In genomic region chr2:130985206-130985779, GRCh38 we compare ENCODE assay signal across 14 cellular contexts.
"Had no signal": no experiment of that assay in that cellular context is flagged by ENCODE, and none has a peak within 500 bp of the region (broad histone marks: within the 10 kb centered on the region; RNA-seq: fewer than 3 reads in every experiment).

No MANE protein-coding gene starts in this region.

- H3K36me3 ChIP-seq: gastrocnemius medialis, left lung, spleen had no signal

- H3K9me3 Mint-ChIP-seq: activated naive CD4-positive, alpha-beta T cell treated with anti-CD3 and anti-CD28 coated beads, Interleukin-2, amount 50 U/mL, for 24 hours; activated T-cell treated with anti-CD3 and anti-CD28 coated beads, Interleukin-2, amount 50 U/mL, for 72 hours; stimulated activated naive B cell treated with anti-CD40 and anti-IgM and Interleukin-4, amounts not matched to agents 10 μg/mL and 1 μg/mL and 100 μg/mL, for 72 hours had no signal

- ATAC-seq: activated CD4-positive, CD25-positive, alpha-beta regulatory T cell treated with anti-CD3 and anti-CD28 coated beads, Interleukin-2, amount 50 U/mL, for 24 hours; activated T-cell treated with anti-CD3 and anti-CD28 coated beads, Interleukin-2, amount 50 U/mL, for 72 hours; gastrocnemius medialis; left lung; stimulated activated naive B cell treated with anti-CD40 and anti-IgM and Interleukin-4, amounts not matched to agents 10 μg/mL and 1 μg/mL and 100 μg/mL, for 72 hours had no signal

- H3K4me1 Mint-ChIP-seq: activated naive CD4-positive, alpha-beta T cell treated with anti-CD3 and anti-CD28 coated beads, Interleukin-2, amount 50 U/mL, for 24 hours; nephron progenitor cell had no signal

- H3K36me3 Mint-ChIP-seq: activated naive CD4-positive, alpha-beta T cell treated with anti-CD3 and anti-CD28 coated beads, Interleukin-2, amount 50 U/mL, for 24 hours; stimulated activated naive B cell treated with anti-CD40 and anti-IgM and Interleukin-4, amounts not matched to agents 10 μg/mL and 1 μg/mL and 100 μg/mL, for 72 hours had no signal

- H3K4me3 Mint-ChIP-seq: activated naive CD4-positive, alpha-beta T cell treated with anti-CD3 and anti-CD28 coated beads, Interleukin-2, amount 50 U/mL, for 24 hours; activated T-cell treated with anti-CD3 and anti-CD28 coated beads, Interleukin-2, amount 50 U/mL, for 72 hours; nephron progenitor cell; stimulated activated naive B cell treated with anti-CD40 and anti-IgM and Interleukin-4, amounts not matched to agents 10 μg/mL and 1 μg/mL and 100 μg/mL, for 72 hours had no signal

- DNase-seq: activated CD4-positive, alpha-beta T cell treated with anti-CD3 and anti-CD28 coated beads, Interleukin-2, amount 50 U/mL, for 1 hour; activated effector memory CD4-positive, alpha-beta T cell treated with anti-CD3 and anti-CD28 coated beads, Interleukin-2, amount 50 U/mL, for 16 hours; activated T-cell treated with anti-CD3 and anti-CD28 coated beads, Interleukin-2, amount 50 U/mL, for 72 hours; cerebellar nuclear complex; cortex of kidney; gastrocnemius medialis; kidney; left lung; nephron progenitor cell; retina; spleen; stimulated activated naive B cell treated with anti-CD40 and anti-IgM and Interleukin-4, amounts not matched to agents 10 μg/mL and 1 μg/mL and 100 μg/mL, for 72 hours had no signal

- H3K27me3 Mint-ChIP-seq: activated naive CD4-positive, alpha-beta T cell treated with anti-CD3 and anti-CD28 coated beads, Interleukin-2, amount 50 U/mL, for 24 hours; stimulated activated naive B cell treated with anti-CD40 and anti-IgM and Interleukin-4, amounts not matched to agents 10 μg/mL and 1 μg/mL and 100 μg/mL, for 72 hours had no signal

- H3K9me3 ChIP-seq: gastrocnemius medialis, left lung had no signal

- H3K27ac ChIP-seq: gastrocnemius medialis had no signal

- H3K4me1 ChIP-seq: gastrocnemius medialis had no signal

- H3K4me3 ChIP-seq: gastrocnemius medialis, left lung, spleen had no signal

- H3K27ac Mint-ChIP-seq: activated naive CD4-positive, alpha-beta T cell treated with anti-CD3 and anti-CD28 coated beads, Interleukin-2, amount 50 U/mL, for 24 hours; activated T-cell treated with anti-CD3 and anti-CD28 coated beads, Interleukin-2, amount 50 U/mL, for 72 hours; nephron progenitor cell; stimulated activated naive B cell treated with anti-CD40 and anti-IgM and Interleukin-4, amounts not matched to agents 10 μg/mL and 1 μg/mL and 100 μg/mL, for 72 hours had no signal

- H3K27me3 ChIP-seq: gastrocnemius medialis, left lung had no signal
